Comparison of ENCODE assay signal across 17 cellular contexts in genomic region chr19:16867211-16867610, GRCh38. TPM values are rescaled to one million over a fixed set of nuclear protein-coding genes. Genes with fewer than 3 reads are reported as not detected.
DNase-seq lines count a peak whose midpoint lies in the region; ATAC-seq, FAIRE-seq and TF ChIP-seq lines count a peak whose summit lies in the region.
"Had no signal": no experiment of that assay in that cellular context is flagged by ENCODE, and none has a peak within 500 bp of the region (broad histone marks: within the 10 kb centered on the region; RNA-seq: fewer than 3 reads in every experiment).

No MANE protein-coding gene starts in this region.

- no peak overlapping the region for H3K9ac ChIP-seq in neuronal stem cell (ENCODE audit: low read depth, low read length, poor library complexity)

- H3K23ac ChIP-seq in neuronal stem cell (ENCODE audit: low read depth, low read length, poor library complexity) = peak overlapping the region; percentile 55

- no peaks in the 10 kb centered on the region for H3K4me1 ChIP-seq in neuronal stem cell (ENCODE audit: control insufficient read depth in 2 of 2, insufficient read depth in 1 of 2, low read depth in 1 of 2, low read length in 2 of 2)
- H3K4me1 ChIP-seq: HAP-1 had no signal

- no peak for ATAC-seq in GM18907 (IDR thresholded peaks at IDR 0.05; ENCODE audit: unreplicated experiment)

- H3K36me3 ChIP-seq in brain microvascular endothelial cell (replicated peaks) = peaks cover 68% of the 10 kb centered on the region
- peaks cover 57 to 96% of the 10 kb centered on the region in 2 donors for H3K36me3 ChIP-seq in neuronal stem cell (replicated peaks in 1 of 2; ENCODE audit: control insufficient read depth in 2 of 2, insufficient read depth in 2 of 2, low read length in 2 of 2)

- no peak overlapping the region for H3K4me3 ChIP-seq in brain microvascular endothelial cell (ENCODE audit: low read depth, low read length)
- no peak overlapping the region for H3K4me3 ChIP-seq in neuronal stem cell (ENCODE audit: low read length in 2 of 2)
- H3K4me3 ChIP-seq: HAP-1 had no signal

- no peak for TF ChIP-seq CTCF in brain microvascular endothelial cell (IDR thresholded peaks at IDR 0.05; ENCODE audit: low read depth, low read length, missing control alignments)

- TF ChIP-seq POLR2A in erythroblast (IDR thresholded peaks at IDR 0.05; ENCODE audit: low read length) = no peak

- no peak overlapping the region for H3K4me2 ChIP-seq in neuronal stem cell (ENCODE audit: insufficient read depth, low read length, poor library complexity, severe bottlenecking)

- in situ Hi-C loops in brain microvascular endothelial cell (cut with HindIII; ENCODE audit: low pct_ligation_motif_present, low sequenced_read_pairs) = no loop called here

- no peak overlapping the region for H2AK5ac ChIP-seq in neuronal stem cell (ENCODE audit: low read depth, low read length)

- H2BK12ac ChIP-seq in neuronal stem cell (ENCODE audit: low read length) = no peak overlapping the region

- H3K27me3 ChIP-seq in brain microvascular endothelial cell (replicated peaks) = no peaks in the 10 kb centered on the region
- no peaks in the 10 kb centered on the region for H3K27me3 ChIP-seq in neuronal stem cell (ENCODE audit: control insufficient read depth in 3 of 3, insufficient read depth in 3 of 3, low read depth in 1 of 3, low read length in 3 of 3)

- no peak overlapping the region for H2BK5ac ChIP-seq in neuronal stem cell (ENCODE audit: low read length)

- H3K18ac ChIP-seq in neuronal stem cell (ENCODE audit: low read length) = no peak overlapping the region

- H3K27ac ChIP-seq in brain microvascular endothelial cell (no peak overlapping the region), neuronal stem cell (replicated peaks; ENCODE audit: low read length) (no peak overlapping the region)

- WGBS in neuronal stem cell (ENCODE audit: extremely low coverage in 2 of 2, insufficient read length in 2 of 2, insufficient replicate concordance in 1 of 2), 2 donors = no CpG with 5 or more reads among the region's 10 CpGs

- no peak overlapping the region for H2BK15ac ChIP-seq in neuronal stem cell (ENCODE audit: low read length)

- H2BK120ac ChIP-seq in neuronal stem cell (ENCODE audit: low read depth, low read length) = no peak overlapping the region

- H3K9me3 ChIP-seq in neuronal stem cell (replicated peaks in 1 of 2; ENCODE audit: control insufficient read depth in 2 of 2, insufficient read depth in 1 of 2, low read depth in 1 of 2, low read length in 2 of 2) = peaks cover 0 to 4% of the 10 kb centered on the region in 2 donors
- H3K9me3 ChIP-seq: HAP-1 had no signal

- peak; percentile 45 for DNase-seq in HPDE6-E6E7 (ENCODE audit: extremely low spot score)
- DNase-seq in RCC 7860 (ENCODE audit: low spot score) = peak; percentile 31
- DNase-seq in brain microvascular endothelial cell = peak; percentile 27
- no peak for DNase-seq in neuronal stem cell (ENCODE audit: low spot score)
- no peak for DNase-seq in erythroblast (lab: John Stamatoyannopoulos, UW)
- no peak for DNase-seq in activated naive CD4-positive, alpha-beta T cell treated with anti-CD3 and anti-CD28 coated beads, Interleukin-2, amount 50 U/mL, for 16 hours
- DNase-seq: ACHN, C1 segment of cervical spinal cord, MV-4-11, NCI-H187, NCI-H2107, NCI-H2227 treated with DMSO at 0.1 percent for 48 hours, NCI-H510A treated with DMSO at 0.1 percent for 48 hours, NCI-H774 had no signal

- peak overlapping the region; percentile 8 for H3K14ac ChIP-seq in neuronal stem cell (ENCODE audit: low read length)

- H4K8ac ChIP-seq in neuronal stem cell (ENCODE audit: low read depth, low read length) = no peak overlapping the region

- peaks cover 3% of the 10 kb centered on the region for H3K79me1 ChIP-seq in neuronal stem cell (ENCODE audit: low read depth, low read length)

- no peak overlapping the region for H2AFZ ChIP-seq in neuronal stem cell (ENCODE audit: low read length)

- no peak overlapping the region for H4K91ac ChIP-seq in neuronal stem cell (ENCODE audit: low read depth, low read length, poor library complexity)

- FAIRE-seq in RCC 7860 (lab: Jason Lieb, UNC) = no peak
- FAIRE-seq: D721Med had no signal

- H3K4ac ChIP-seq in neuronal stem cell (ENCODE audit: low read length) = no peak overlapping the region

RNA-seq across cellular contexts. Expression of gene F2RL3, which starts 21.6 kb away (rescaled TPM):
- polyA plus RNA-seq in neuronal stem cell (2013, experiment 1 of 2) = not detected
- polyA plus RNA-seq in neuronal stem cell (2013, experiment 2 of 2) = not detected

RNA-seq across cellular contexts. Expression of gene SIN3B, which starts 38.0 kb away (rescaled TPM):
- polyA plus RNA-seq in neuronal stem cell (2013, experiment 1 of 2) = 25.4 TPM
- polyA plus RNA-seq in neuronal stem cell (2013, experiment 2 of 2) = 25.2 TPM

Comparison
In these comparisons a context has a peak if more than half of its experiments do, and no peak if none do; other contexts are left out.
1. DNase-seq: peak in HPDE6-E6E7 (single experiment), RCC 7860 (single experiment) and brain microvascular endothelial cell (single experiment); none in neuronal stem cell (single experiment), erythroblast (0 of 2) and activated naive CD4-positive, alpha-beta T cell treated with anti-CD3 and anti-CD28 coated beads, Interleukin-2, amount 50 U/mL, for 16 hours (single experiment).